Comparison of ENCODE assay signal across 19 cellular contexts in genomic region chrX:42694260-42694815, GRCh38.
A peak's percentile ranks its signal among the peaks of the same experiment; 100 is the strongest.
DNase-seq lines count a peak whose midpoint lies in the region.
"Had no signal": no experiment of that assay in that cellular context is flagged by ENCODE, and none has a peak within 500 bp of the region (broad histone marks: within the 10 kb centered on the region; RNA-seq: fewer than 3 reads in every experiment).

No MANE protein-coding gene starts in this region.

- CTCF ChIA-PET in activated naive CD4-positive, alpha-beta T cell treated with anti-CD3 and anti-CD28 coated beads for 36 hours (lab: Charles Lee): no interaction called here

- H3K36me3 Mint-ChIP-seq in activated naive CD4-positive, alpha-beta T cell treated with anti-CD3 and anti-CD28 coated beads for 36 hours (ENCODE audit: low read depth): peaks cover 1% of the 10 kb centered on the region
- no peaks in the 10 kb centered on the region for H3K36me3 Mint-ChIP-seq in stimulated activated naive CD8-positive, alpha-beta T cell treated with anti-CD3 and anti-CD28 coated beads, Interleukin-15, Interleukin-2, amounts not matched to agents 100 ng/mL and 50 ng/mL, for 24 hours (ENCODE audit: low read depth)

- intact Hi-C loops in activated naive CD4-positive, alpha-beta T cell treated with anti-CD3 and anti-CD28 coated beads for 36 hours (cut with micrococcal nuclease): loop anchor here (10.0 kb wide), 1 partner anchor 860 kb away; no protein-coding TSS in a partner anchor

- H3K27me3 Mint-ChIP-seq in activated naive CD4-positive, alpha-beta T cell treated with anti-CD3 and anti-CD28 coated beads for 36 hours (ENCODE audit: low read depth): no peaks in the 10 kb centered on the region
- no peaks in the 10 kb centered on the region for H3K27me3 Mint-ChIP-seq in stimulated activated naive CD8-positive, alpha-beta T cell treated with anti-CD3 and anti-CD28 coated beads, Interleukin-15, Interleukin-2, amounts not matched to agents 100 ng/mL and 50 ng/mL, for 24 hours
- H3K27me3 Mint-ChIP-seq: central memory CD8-positive, alpha-beta T cell; progenitor cell of endocrine pancreas had no signal

- no peak overlapping the region for H3K27ac Mint-ChIP-seq in activated naive CD4-positive, alpha-beta T cell treated with anti-CD3 and anti-CD28 coated beads for 36 hours
- peak overlapping the region; percentile 28 for H3K27ac Mint-ChIP-seq in stimulated activated naive CD8-positive, alpha-beta T cell treated with anti-CD3 and anti-CD28 coated beads, Interleukin-15, Interleukin-2, amounts not matched to agents 100 ng/mL and 50 ng/mL, for 24 hours
- H3K27ac Mint-ChIP-seq: HFFc6, nephron progenitor cell, progenitor cell of endocrine pancreas, WTC11 had no signal

- peaks cover 7% of the 10 kb centered on the region for H3K4me1 Mint-ChIP-seq in activated naive CD4-positive, alpha-beta T cell treated with anti-CD3 and anti-CD28 coated beads for 36 hours (ENCODE audit: low read depth)
- H3K4me1 Mint-ChIP-seq in stimulated activated naive CD8-positive, alpha-beta T cell treated with anti-CD3 and anti-CD28 coated beads, Interleukin-15, Interleukin-2, amounts not matched to agents 100 ng/mL and 50 ng/mL, for 24 hours (ENCODE audit: low read depth): peaks cover 12% of the 10 kb centered on the region
- H3K4me1 Mint-ChIP-seq: central memory CD8-positive, alpha-beta T cell had no signal

- H3K9me3 Mint-ChIP-seq in activated naive CD4-positive, alpha-beta T cell treated with anti-CD3 and anti-CD28 coated beads for 36 hours: no peaks in the 10 kb centered on the region
- H3K9me3 Mint-ChIP-seq in stimulated activated naive CD8-positive, alpha-beta T cell treated with anti-CD3 and anti-CD28 coated beads, Interleukin-15, Interleukin-2, amounts not matched to agents 100 ng/mL and 50 ng/mL, for 24 hours: no peaks in the 10 kb centered on the region
- H3K9me3 Mint-ChIP-seq: central memory CD8-positive, alpha-beta T cell; nephron progenitor cell had no signal

- DNase-seq in activated naive CD4-positive, alpha-beta T cell treated with anti-CD3 and anti-CD28 coated beads for 36 hours: peak; percentile 6
- no peak for DNase-seq in activated naive CD4-positive, alpha-beta T cell (lab: John Stamatoyannopoulos, UW)
- peak; percentile 51 for DNase-seq in LHCN-M2 (ENCODE audit: low read depth)
- peak; percentile 2 for DNase-seq in fibroblast of gingiva (ENCODE audit: low read depth)
- DNase-seq in SK-N-DZ (ENCODE audit: low spot score): no peak
- no peak for DNase-seq in DMS 273 (lab: John Stamatoyannopoulos, UW; ENCODE audit: unreplicated experiment)
- DNase-seq in cortex of kidney (lab: John Stamatoyannopoulos, UW): no peak
- DNase-seq: HFFc6, IMR-90, NCI-H146, NCI-H524 treated with DMSO at 0.1 percent for 48 hours, nephron progenitor cell, RPMI8226, SK-N-SH, testis had no signal

- no peak overlapping the region for H3K4me3 Mint-ChIP-seq in activated naive CD4-positive, alpha-beta T cell treated with anti-CD3 and anti-CD28 coated beads for 36 hours
- H3K4me3 Mint-ChIP-seq in stimulated activated naive CD8-positive, alpha-beta T cell treated with anti-CD3 and anti-CD28 coated beads, Interleukin-15, Interleukin-2, amounts not matched to agents 100 ng/mL and 50 ng/mL, for 24 hours: no peak overlapping the region
- H3K4me3 Mint-ChIP-seq: central memory CD8-positive, alpha-beta T cell; HFFc6; nephron progenitor cell; WTC11 had no signal

Comparison
In these comparisons a context has a peak if more than half of its experiments do, and no peak if none do; other contexts are left out.
1. DNase-seq: peak in activated naive CD4-positive, alpha-beta T cell treated with anti-CD3 and anti-CD28 coated beads for 36 hours (single experiment), LHCN-M2 (single experiment) and fibroblast of gingiva (single experiment); none in activated naive CD4-positive, alpha-beta T cell (0 of 4), SK-N-DZ (single experiment), DMS 273 (single experiment) and cortex of kidney (single experiment).